Comparison of ENCODE assay signal across 14 cellular contexts in the genomic region with DNA sequence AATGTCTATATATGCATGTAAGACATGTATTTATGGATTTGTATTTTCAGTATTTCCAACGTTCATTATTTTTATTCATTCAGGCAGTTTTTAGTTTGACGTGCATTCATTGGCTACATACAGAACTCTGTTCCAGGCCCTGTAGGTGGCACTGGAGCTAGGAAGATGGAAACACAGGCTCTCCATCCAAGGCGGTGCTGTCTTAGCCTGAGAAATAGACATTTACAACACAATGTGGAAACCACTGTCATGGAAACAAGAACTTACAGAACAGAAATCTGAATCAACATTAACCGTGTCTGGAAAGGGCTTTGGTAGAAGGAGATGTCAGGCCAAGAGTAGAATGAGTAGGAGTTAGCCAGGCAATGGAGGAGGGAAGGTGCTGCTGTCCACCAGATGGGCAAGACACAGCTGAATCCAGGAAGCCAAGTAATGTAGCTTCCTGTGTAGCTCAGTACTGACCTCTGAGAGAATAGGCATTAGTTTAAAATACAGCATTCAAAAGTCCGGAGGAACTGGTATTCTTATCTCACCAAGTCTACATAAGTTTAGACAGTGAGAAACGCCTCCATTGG.
DNase-seq lines count a peak whose midpoint lies in the region; ATAC-seq, FAIRE-seq and TF ChIP-seq lines count a peak whose summit lies in the region.
"Had no signal": no experiment of that assay in that cellular context is flagged by ENCODE, and none has a peak within 500 bp of the region (broad histone marks: within the 10 kb centered on the region; RNA-seq: fewer than 3 reads in every experiment).

No MANE protein-coding gene starts in this region.

- ATAC-seq in GM21381 (IDR thresholded peaks at IDR 0.05; ENCODE audit: unreplicated experiment) (no peak), HG03521 (IDR thresholded peaks at IDR 0.05; ENCODE audit: unreplicated experiment) (no peak)
- ATAC-seq: effector memory CD8-positive, alpha-beta T cell had no signal

- DNase-seq in A673 (ENCODE audit: low spot score) (peak; percentile 54), cardiac fibroblast (ENCODE audit: low read depth in 2 of 2) (peak; percentile 18 to 59), iPS DF 4.7 (ENCODE audit: extremely low read depth, low spot score) (peak; percentile 19), coronary artery (ENCODE audit: low spot score) (no peak), urothelium cell line (ENCODE audit: low spot score) (no peak)
- DNase-seq: activated CD4-positive, alpha-beta T cell treated with anti-CD3 and anti-CD28 coated beads, Interleukin-2, amount 10 ng/mL, durations not matched to agents 24 days and 14 days; activated T-cell treated with anti-CD3 and anti-CD28 coated beads, Interleukin-2, amount 50 U/mL, for 48 hours; effector memory CD8-positive, alpha-beta T cell; NCI-H2227 treated with DMSO at 0.1 percent for 48 hours had no signal

- no peaks in the 10 kb centered on the region for H3K9me3 ChIP-seq in A673 (ENCODE audit: low read depth, low read length, poor library complexity, severe bottlenecking)
- H3K9me3 ChIP-seq: prostate gland, thyroid gland had no signal

- BruUV-seq in A673 (replicated peaks; lab: Mats Ljungman, UMichigan) = no TSS peak

- CTCF ChIA-PET in A673 (lab: Charles Lee) = no interaction called here

- no peaks in the 10 kb centered on the region for H3K27me3 ChIP-seq in A673 (replicated peaks; ENCODE audit: insufficient read depth, low read depth, low read length, poor library complexity)
- H3K27me3 ChIP-seq: thyroid gland had no signal

- POLR2A ChIA-PET in A673 (lab: Charles Lee; ENCODE audit: low non-redundant PET) = no interaction called here

- no peak overlapping the region for H3K4me3 ChIP-seq in A673 (ENCODE audit: low read depth, low read length, poor library complexity, severe bottlenecking)
- no peak overlapping the region for H3K4me3 ChIP-seq in cardiac fibroblast (replicated peaks in 1 of 2; ENCODE audit: low read depth in 2 of 2, low read length in 2 of 2)
- no peak overlapping the region for H3K4me3 ChIP-seq in coronary artery
- H3K4me3 ChIP-seq: prostate gland, thyroid gland had no signal

- TF ChIP-seq CTCF in A673 (conservative IDR thresholded peaks at IDR 0.05; ENCODE audit: low read depth, low read length) (peak; percentile 54), cardiac fibroblast (IDR thresholded peaks at IDR 0.05; ENCODE audit: low read depth, low read length) (peak; percentile 22), coronary artery (IDR thresholded peaks at IDR 0.05) (no peak)

- TF ChIP-seq RAD21 in Ishikawa (IDR thresholded peaks at IDR 0.05; ENCODE audit: low read depth) = peak; percentile 47

- no peak for FAIRE-seq in urothelium cell line (lab: Jason Lieb, UNC)

- no peak overlapping the region for H3K27ac ChIP-seq in A673 (ENCODE audit: low read depth, low read length, poor library complexity, severe bottlenecking)
- H3K27ac ChIP-seq in coronary artery = no peak overlapping the region
- H3K27ac ChIP-seq: prostate gland, thyroid gland had no signal

- intact Hi-C loops in A673 (cut with micrococcal nuclease; ENCODE audit: unreplicated experiment) = loop anchor here (5.0 kb wide), 2 partner anchors 392 to 427 kb away; no protein-coding TSS in a partner anchor

- H3K4me1 ChIP-seq in A673 (ENCODE audit: insufficient read depth, low read length, poor library complexity, severe bottlenecking) = no peaks in the 10 kb centered on the region
- H3K4me1 ChIP-seq: prostate gland, thyroid gland had no signal

- H3K36me3 ChIP-seq in A673 (ENCODE audit: insufficient read depth, low read length, poor library complexity, severe bottlenecking) = no peaks in the 10 kb centered on the region
- H3K36me3 ChIP-seq: prostate gland, thyroid gland had no signal

- TF ChIP-seq EP300 in Ishikawa (IDR thresholded peaks at IDR 0.05; ENCODE audit: borderline replicate concordance) = no peak

TF ChIP-seq in Ishikawa, 13 proteins besides CTCF, POLR2A, EP300 and RAD21:
- TF ChIP-seq, protein P1, sequence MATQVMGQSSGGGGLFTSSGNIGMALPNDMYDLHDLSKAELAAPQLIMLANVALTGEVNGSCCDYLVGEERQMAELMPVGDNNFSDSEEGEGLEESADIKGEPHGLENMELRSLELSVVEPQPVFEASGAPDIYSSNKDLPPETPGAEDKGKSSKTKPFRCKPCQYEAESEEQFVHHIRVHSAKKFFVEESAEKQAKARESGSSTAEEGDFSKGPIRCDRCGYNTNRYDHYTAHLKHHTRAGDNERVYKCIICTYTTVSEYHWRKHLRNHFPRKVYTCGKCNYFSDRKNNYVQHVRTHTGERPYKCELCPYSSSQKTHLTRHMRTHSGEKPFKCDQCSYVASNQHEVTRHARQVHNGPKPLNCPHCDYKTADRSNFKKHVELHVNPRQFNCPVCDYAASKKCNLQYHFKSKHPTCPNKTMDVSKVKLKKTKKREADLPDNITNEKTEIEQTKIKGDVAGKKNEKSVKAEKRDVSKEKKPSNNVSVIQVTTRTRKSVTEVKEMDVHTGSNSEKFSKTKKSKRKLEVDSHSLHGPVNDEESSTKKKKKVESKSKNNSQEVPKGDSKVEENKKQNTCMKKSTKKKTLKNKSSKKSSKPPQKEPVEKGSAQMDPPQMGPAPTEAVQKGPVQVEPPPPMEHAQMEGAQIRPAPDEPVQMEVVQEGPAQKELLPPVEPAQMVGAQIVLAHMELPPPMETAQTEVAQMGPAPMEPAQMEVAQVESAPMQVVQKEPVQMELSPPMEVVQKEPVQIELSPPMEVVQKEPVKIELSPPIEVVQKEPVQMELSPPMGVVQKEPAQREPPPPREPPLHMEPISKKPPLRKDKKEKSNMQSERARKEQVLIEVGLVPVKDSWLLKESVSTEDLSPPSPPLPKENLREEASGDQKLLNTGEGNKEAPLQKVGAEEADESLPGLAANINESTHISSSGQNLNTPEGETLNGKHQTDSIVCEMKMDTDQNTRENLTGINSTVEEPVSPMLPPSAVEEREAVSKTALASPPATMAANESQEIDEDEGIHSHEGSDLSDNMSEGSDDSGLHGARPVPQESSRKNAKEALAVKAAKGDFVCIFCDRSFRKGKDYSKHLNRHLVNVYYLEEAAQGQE (IDR thresholded peaks at IDR 0.05; ENCODE audit: low read depth) = no peak
- TF ChIP-seq YY1 (IDR thresholded peaks at IDR 0.05; ENCODE audit: low read depth) (no peak), TEAD4 (IDR thresholded peaks at IDR 0.05) (no peak), ZBTB7A (IDR thresholded peaks at IDR 0.05; ENCODE audit: low read depth) (no peak), CREB1 (IDR thresholded peaks at IDR 0.05; ENCODE audit: low read depth) (no peak), TCF12 (IDR thresholded peaks at IDR 0.05; ENCODE audit: low read depth) (no peak), USF1 (IDR thresholded peaks at IDR 0.05) (no peak), EGR1 (IDR thresholded peaks at IDR 0.05) (no peak), CEBPB (IDR thresholded peaks at IDR 0.05) (no peak), FOXM1 (IDR thresholded peaks at IDR 0.05; ENCODE audit: borderline replicate concordance, low read depth) (no peak), NFIC (IDR thresholded peaks at IDR 0.05) (no peak), TAF1 (IDR thresholded peaks at IDR 0.05; ENCODE audit: low read depth) (no peak)
- TF ChIP-seq, protein P2, sequence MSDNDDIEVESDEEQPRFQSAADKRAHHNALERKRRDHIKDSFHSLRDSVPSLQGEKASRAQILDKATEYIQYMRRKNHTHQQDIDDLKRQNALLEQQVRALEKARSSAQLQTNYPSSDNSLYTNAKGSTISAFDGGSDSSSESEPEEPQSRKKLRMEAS (IDR thresholded peaks at IDR 0.05) = no peak

Comparison
In these comparisons a context has a peak if more than half of its experiments do, and no peak if none do; other contexts are left out.
1. DNase-seq: peak in A673 (single experiment), cardiac fibroblast (2 of 2) and iPS DF 4.7 (single experiment); none in coronary artery (single experiment) and urothelium cell line (single experiment).